Comparison of ENCODE assay signal across 25 cellular contexts in genomic region chr6:96934087-96934486, GRCh38.
"Had no signal": no experiment of that assay in that cellular context is flagged by ENCODE, and none has a peak within 500 bp of the region (broad histone marks: within the 10 kb centered on the region; RNA-seq: fewer than 3 reads in every experiment).

No MANE protein-coding gene starts in this region.

- H3K4me3 ChIP-seq: cardiac muscle cell, SK-N-MC had no signal

- H3K36me3 ChIP-seq: brain microvascular endothelial cell, cardiac muscle cell had no signal

- H3K27me3 ChIP-seq: brain microvascular endothelial cell had no signal

- H3K27ac ChIP-seq: brain microvascular endothelial cell, cardiac muscle cell, SK-N-MC had no signal

- DNase-seq: activated B cell treated with CpG ODN at 0.5 μM for 24 hours; activated CD4-positive, alpha-beta memory T cell treated with anti-CD3 and anti-CD28 coated beads for 36 hours; activated CD4-positive, alpha-beta T cell treated with anti-CD3 and anti-CD28 coated beads, Interleukin-2, amount 10 ng/mL, durations not matched to agents 7 days and 5 days; activated CD8-positive, alpha-beta memory T cell treated with anti-CD3 and anti-CD28 coated beads for 24 hours; activated gamma-delta T cell; activated naive CD4-positive, alpha-beta T cell treated with anti-CD3 and anti-CD28 coated beads for 36 hours; activated T-cell treated with anti-CD3 and anti-CD28 coated beads, Interleukin-2, amount 50 U/mL, for 4 hours; amygdala; brain microvascular endothelial cell; NCI-H1105 treated with DMSO at 0.1 percent for 48 hours; NCI-H1436 treated with DMSO at 0.1 percent for 48 hours; NCI-H187; NCI-H2081; NCI-H510A treated with DMSO at 0.1 percent for 48 hours; NCI-H69; NK-92 treated with Interleukin-12 subunit alpha and Interleukin-12 subunit beta, amount 100 ng/mL, for 24 hours; OCI-M1; RPMI8226; T-cell; T-helper 2 cell; T1000 had no signal

- ATAC-seq: activated T-cell treated with anti-CD3 and anti-CD28 coated beads, Interleukin-2, amount 50 U/mL, for 4 hours; Panc1; Right ventricle myocardium inferior; T-cell had no signal
